Comparison of ENCODE assay signal across 24 cellular contexts in genomic region chr22:17575681-17576080, GRCh38. TPM values are rescaled to one million over a fixed set of nuclear protein-coding genes. Genes with fewer than 3 reads are reported as not detected.
DNase-seq lines count a peak whose midpoint lies in the region; ATAC-seq, FAIRE-seq and TF ChIP-seq lines count a peak whose summit lies in the region.
"Had no signal": no experiment of that assay in that cellular context is flagged by ENCODE, and none has a peak within 500 bp of the region (broad histone marks: within the 10 kb centered on the region; RNA-seq: fewer than 3 reads in every experiment).

No MANE protein-coding gene starts in this region.

- H2AFZ ChIP-seq in GM23338, result no peak overlapping the region
- H2AFZ ChIP-seq in astrocyte (ENCODE audit: low read depth, low read length), result no peak overlapping the region
- no peak overlapping the region for H2AFZ ChIP-seq in smooth muscle cell (ENCODE audit: low read depth)
- H2AFZ ChIP-seq: hepatocyte had no signal

- H3F3A ChIP-seq in GM23338 (replicated peaks; ENCODE audit: low read depth), result peaks cover 5% of the 10 kb centered on the region; the same call in 1 of the 2 replicates
- no peaks in the 10 kb centered on the region for H3F3A ChIP-seq in smooth muscle cell (ENCODE audit: low read depth)

- no peak overlapping the region for H3K4me2 ChIP-seq in GM23338
- H3K4me2 ChIP-seq in astrocyte (ENCODE audit: low read length), result peak overlapping the region; percentile 50
- H3K4me2 ChIP-seq in smooth muscle cell, result no peak overlapping the region
- H3K4me2 ChIP-seq: hepatocyte, KMS-11 had no signal

- no peak for TF ChIP-seq CTCF in GM23338 (conservative IDR thresholded peaks at IDR 0.05; ENCODE audit: low read depth in 2 of 2)
- no peak for TF ChIP-seq CTCF in astrocyte (IDR thresholded peaks at IDR 0.05; ENCODE audit: insufficient read depth, low read depth, low read length)
- no peak for TF ChIP-seq CTCF in smooth muscle cell (IDR thresholded peaks at IDR 0.05; ENCODE audit: borderline replicate concordance, insufficient read depth, poor library complexity, severe bottlenecking)
- no peak for TF ChIP-seq CTCF in type B pancreatic cell (conservative IDR thresholded peaks at IDR 0.05)

- H3K36me3 Mint-ChIP-seq in GM23338 (ENCODE audit: low read depth), result no peaks in the 10 kb centered on the region; the same call in 2 of the 3 replicates
- H3K36me3 Mint-ChIP-seq in astrocyte (ENCODE audit: low read depth, unreplicated experiment), result peaks cover 2% of the 10 kb centered on the region
- H3K36me3 Mint-ChIP-seq in type B pancreatic cell, result no peaks in the 10 kb centered on the region

- H3K4me3 ChIP-seq in GM23338, result no peak overlapping the region
- H3K4me3 ChIP-seq in astrocyte (ENCODE audit: insufficient read depth, low read depth, low read length), result no peak overlapping the region
- no peak overlapping the region for H3K4me3 ChIP-seq in smooth muscle cell
- H3K4me3 ChIP-seq: hepatocyte, lower lobe of right lung, sigmoid colon, uterus had no signal

- H3K4me1 ChIP-seq in GM23338 (ENCODE audit: insufficient read depth) (peaks cover 1% of the 10 kb centered on the region; the same call in 1 of the 2 replicates), astrocyte (ENCODE audit: insufficient read depth, low read length) (peaks cover 18% of the 10 kb centered on the region), smooth muscle cell (ENCODE audit: low read depth) (no peaks in the 10 kb centered on the region)

- H3K27me3 Mint-ChIP-seq in GM23338 (ENCODE audit: insufficient read depth, low read depth, poor library complexity) (peaks cover 27% of the 10 kb centered on the region), astrocyte (ENCODE audit: low read depth, unreplicated experiment) (peaks cover 10% of the 10 kb centered on the region), type B pancreatic cell (no peaks in the 10 kb centered on the region)

- H3K9me3 ChIP-seq in astrocyte (ENCODE audit: insufficient read depth, low read depth, low read length), result no peaks in the 10 kb centered on the region
- H3K9me3 ChIP-seq in smooth muscle cell (replicated peaks; ENCODE audit: low read depth), result no peaks in the 10 kb centered on the region
- H3K9me3 ChIP-seq: lower lobe of right lung, sigmoid colon, uterus had no signal

- H3K36me3 ChIP-seq in GM23338 (ENCODE audit: insufficient read depth) (no peaks in the 10 kb centered on the region), astrocyte (ENCODE audit: insufficient read depth, low read length) (no peaks in the 10 kb centered on the region), smooth muscle cell (ENCODE audit: low read depth) (no peaks in the 10 kb centered on the region)
- H3K36me3 ChIP-seq: lower lobe of right lung, sigmoid colon, uterus had no signal

- no peak for FAIRE-seq in astrocyte (lab: Jason Lieb, UNC)
- FAIRE-seq: endothelial cell of umbilical vein, GM18507 had no signal

- H3K27ac Mint-ChIP-seq in GM23338 (0 out of 2 replicates have a peak overlapping the region, but pooled peaks have one; percentile 15), astrocyte (ENCODE audit: unreplicated experiment) (no peak overlapping the region), type B pancreatic cell (no peak overlapping the region)
- H3K27ac Mint-ChIP-seq: activated CD8-positive, alpha-beta T cell treated with anti-CD3 and anti-CD28 coated beads, Interleukin-2, amount 10 ng/mL, durations not matched to agents 7 days and 5 days; CD4-positive, alpha-beta T cell had no signal

- no peaks in the 10 kb centered on the region for H3K9me2 ChIP-seq in GM23338 (ENCODE audit: insufficient read depth)

- H3K27me3 ChIP-seq in GM23338 (ENCODE audit: insufficient read depth) (no peaks in the 10 kb centered on the region), astrocyte (ENCODE audit: insufficient read depth, low read length) (no peaks in the 10 kb centered on the region), layer of hippocampus (ENCODE audit: control insufficient read depth, insufficient read depth, low read length) (no peaks in the 10 kb centered on the region), smooth muscle cell (ENCODE audit: low read depth) (no peaks in the 10 kb centered on the region)
- H3K27me3 ChIP-seq: hepatocyte, sigmoid colon, uterus had no signal

- WGBS in smooth muscle cell (ENCODE audit: low lambda C conversion rate), result 91% methylated on average over 4 of the region's 4 CpGs

- H4K20me1 ChIP-seq in GM23338 (replicated peaks; ENCODE audit: insufficient read depth), result no peaks in the 10 kb centered on the region
- H4K20me1 ChIP-seq in astrocyte (ENCODE audit: insufficient read depth, low read length), result no peaks in the 10 kb centered on the region
- H4K20me1 ChIP-seq in smooth muscle cell (ENCODE audit: low read depth), result no peaks in the 10 kb centered on the region

- no peak overlapping the region for H3K4me3 Mint-ChIP-seq in GM23338
- no peak overlapping the region for H3K4me3 Mint-ChIP-seq in astrocyte (ENCODE audit: unreplicated experiment)
- no peak overlapping the region for H3K4me3 Mint-ChIP-seq in type B pancreatic cell
- H3K4me3 Mint-ChIP-seq: activated CD8-positive, alpha-beta T cell treated with anti-CD3 and anti-CD28 coated beads, Interleukin-2, amount 10 ng/mL, durations not matched to agents 7 days and 5 days; CD4-positive, alpha-beta T cell had no signal

- H3K27ac ChIP-seq in GM23338 (ENCODE audit: low read depth), result no peak overlapping the region
- H3K27ac ChIP-seq in astrocyte (ENCODE audit: low read depth, low read length), result peak overlapping the region; percentile 71
- peak overlapping the region; percentile 76 for H3K27ac ChIP-seq in layer of hippocampus (ENCODE audit: low read depth, low read length)
- peak overlapping the region; percentile 43 for H3K27ac ChIP-seq in smooth muscle cell (ENCODE audit: low read depth)
- H3K27ac ChIP-seq: hepatocyte, KMS-11, lower lobe of right lung, uterus had no signal

- H3K79me2 ChIP-seq in GM23338 (replicated peaks; ENCODE audit: insufficient read depth), result no peaks in the 10 kb centered on the region
- H3K79me2 ChIP-seq in astrocyte (ENCODE audit: insufficient read depth, low read length), result no peaks in the 10 kb centered on the region
- no peaks in the 10 kb centered on the region for H3K79me2 ChIP-seq in smooth muscle cell (ENCODE audit: low read depth)
- H3K79me2 ChIP-seq: hepatocyte had no signal

- ATAC-seq in GM23338 (no peak), GM19397 (IDR thresholded peaks at IDR 0.05; ENCODE audit: unreplicated experiment) (no peak), HG03469 (IDR thresholded peaks at IDR 0.05; ENCODE audit: unreplicated experiment) (no peak)
- ATAC-seq: activated CD4-positive, CD25-positive, alpha-beta regulatory T cell treated with anti-CD3 and anti-CD28 coated beads, Interleukin-2, amount 50 U/mL, for 24 hours; activated CD8-positive, alpha-beta T cell treated with anti-CD3 and anti-CD28 coated beads, Interleukin-2, amount 10 ng/mL, durations not matched to agents 7 days and 5 days; lower lobe of right lung had no signal

- DNase-seq in GM23338 (ENCODE audit: low spot score), result no peak
- no peak for DNase-seq in astrocyte (ENCODE audit: low read depth)
- no peak for DNase-seq in smooth muscle cell (lab: John Stamatoyannopoulos, UW; ENCODE audit: unreplicated experiment)
- DNase-seq in NCI-H2081 (lab: John Stamatoyannopoulos, UW), result no peak
- no peak for DNase-seq in type B pancreatic cell (ENCODE audit: extremely low spot score, unreplicated experiment)
- DNase-seq: activated CD8-positive, alpha-beta T cell treated with anti-CD3 and anti-CD28 coated beads, Interleukin-2, amount 10 ng/mL, durations not matched to agents 7 days and 5 days; amniotic stem cell; CD4-positive, alpha-beta T cell; DMS 273 treated with DMSO at 0.1 percent for 48 hours; HCEC 1CT; lower lobe of right lung; NCI-H1694 treated with DMSO at 0.1 percent for 48 hours; sigmoid colon; uterus had no signal

- no peaks in the 10 kb centered on the region; the same call in 2 of the 3 replicates for H3K9me3 Mint-ChIP-seq in GM23338
- H3K9me3 Mint-ChIP-seq in astrocyte (ENCODE audit: unreplicated experiment), result no peaks in the 10 kb centered on the region
- no peaks in the 10 kb centered on the region for H3K9me3 Mint-ChIP-seq in type B pancreatic cell
- H3K9me3 Mint-ChIP-seq: CD4-positive, alpha-beta T cell had no signal

- peaks cover 14% of the 10 kb centered on the region for H3K4me1 Mint-ChIP-seq in GM23338
- peaks cover 2% of the 10 kb centered on the region for H3K4me1 Mint-ChIP-seq in astrocyte (ENCODE audit: low read depth, unreplicated experiment)
- peaks cover 23% of the 10 kb centered on the region for H3K4me1 Mint-ChIP-seq in type B pancreatic cell (ENCODE audit: unreplicated experiment)

- H3K9ac ChIP-seq in astrocyte (ENCODE audit: low read length) (peak overlapping the region; percentile 36), smooth muscle cell (ENCODE audit: low read depth) (no peak overlapping the region)
- H3K9ac ChIP-seq: KMS-11 had no signal

TF ChIP-seq in GM23338, 12 proteins besides CTCF, POLR2A, EP300 and RAD21 (continues in another document):
- TF ChIP-seq JUNB (IDR thresholded peaks at IDR 0.05; ENCODE audit: unreplicated experiment) (no peak), ZNF331 (CRISPR knock-in tag; IDR thresholded peaks at IDR 0.05; ENCODE audit: low read depth) (no peak), NANOG (IDR thresholded peaks at IDR 0.05; ENCODE audit: borderline replicate concordance) (no peak)

RNA-seq across cellular contexts. Expression of gene SLC25A18, which starts 12.4 kb away (rescaled TPM):
- total RNA-seq in GM23338 (2014; rRNA removed; shearing (Covaris generic)), result 0.47 and 1.9 TPM in 2 replicates
- polyA plus RNA-seq in GM23338 (2016; fragmentation: Nextera tagmentation; extraction: Ambion mirVana) (0.57 and 1.2 TPM in 2 replicates), smooth muscle cell (0.06 and 0.53 TPM in 2 replicates)
- total RNA-seq in astrocyte (0.48 and 0.55 TPM in 2 replicates), smooth muscle cell (0.22 and 0.31 TPM in 2 replicates), type B pancreatic cell (ENCODE audit: low replicate concordance) (0.43 and 1.4 TPM in 2 replicates)
- total RNA-seq: activated CD8-positive, alpha-beta T cell treated with anti-CD3 and anti-CD28 coated beads, Interleukin-2, amount 10 ng/mL, durations not matched to agents 7 days and 5 days; CD4-positive, alpha-beta T cell; dermis microvascular lymphatic vessel endothelial cell; endothelial cell of umbilical vein; myocyte had no signal
- polyA plus RNA-seq: endothelial cell of umbilical vein had no signal

RNA-seq across cellular contexts. Expression of gene ATP6V1E1, which starts 52.9 kb away (rescaled TPM):
- total RNA-seq in GM23338 (2014; rRNA removed; shearing (Covaris generic)), result 74.5 and 74.8 TPM in 2 replicates
- polyA plus RNA-seq in GM23338 (2016; fragmentation: Nextera tagmentation; extraction: Ambion mirVana) (81.7 and 82.9 TPM in 2 replicates), smooth muscle cell (85.3 and 85.7 TPM in 2 replicates)
- total RNA-seq in astrocyte (153 and 160 TPM in 2 replicates), smooth muscle cell (98.3 and 117 TPM in 2 replicates), type B pancreatic cell (ENCODE audit: low replicate concordance) (64.2 and 77.3 TPM in 2 replicates)
